In the genomic region with DNA sequence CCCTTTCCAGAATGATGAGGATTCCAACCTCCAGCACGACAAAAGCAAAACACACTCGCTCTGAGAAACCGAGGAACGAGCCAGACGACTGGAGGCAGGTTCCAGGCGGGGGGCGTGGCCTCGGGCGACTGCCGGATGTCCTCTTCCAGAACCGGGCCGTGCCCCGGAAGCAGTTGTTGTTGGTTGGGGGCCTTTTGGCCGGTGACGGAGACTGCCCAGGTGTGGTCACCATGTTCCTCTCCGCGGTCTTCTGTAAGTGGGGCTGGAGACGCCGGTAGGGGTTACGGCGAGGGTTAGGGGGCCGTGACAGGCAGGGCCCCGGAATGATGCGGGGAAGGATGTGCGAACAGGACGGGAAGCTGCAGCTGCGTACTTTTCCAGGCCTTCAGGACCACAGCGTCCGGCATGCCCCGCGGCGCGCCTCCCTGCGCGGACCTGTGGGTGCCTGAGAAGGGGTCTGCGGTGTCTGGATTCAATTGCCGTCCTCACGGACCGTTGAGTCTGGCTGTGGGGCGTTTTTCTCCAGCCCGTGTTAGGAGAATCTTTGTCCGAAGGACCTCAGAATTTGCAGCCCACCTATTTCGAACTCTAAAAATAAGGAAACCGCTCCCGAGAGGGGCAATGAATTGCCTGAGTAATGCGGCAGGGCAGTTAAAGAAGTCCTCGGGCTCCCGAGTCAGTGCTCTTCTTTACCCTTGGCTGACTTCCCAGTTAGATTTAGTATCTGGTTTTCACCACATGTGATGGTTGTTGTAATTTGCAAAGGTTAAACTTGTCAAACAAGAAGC, we compare ENCODE assay signal across 1 cellular context.
TF ChIP-seq lines count a peak whose summit lies in the region.

A gene (plus strand): TSS at position 172 of the 788 bp plus-strand sequence. CDS start 59 bp downstream, at position 231.

TF ChIP-seq in WTC11, 78 proteins besides CTCF, POLR2A, EP300 and RAD21 (continued from another document):
- TF ChIP-seq, protein P1, sequence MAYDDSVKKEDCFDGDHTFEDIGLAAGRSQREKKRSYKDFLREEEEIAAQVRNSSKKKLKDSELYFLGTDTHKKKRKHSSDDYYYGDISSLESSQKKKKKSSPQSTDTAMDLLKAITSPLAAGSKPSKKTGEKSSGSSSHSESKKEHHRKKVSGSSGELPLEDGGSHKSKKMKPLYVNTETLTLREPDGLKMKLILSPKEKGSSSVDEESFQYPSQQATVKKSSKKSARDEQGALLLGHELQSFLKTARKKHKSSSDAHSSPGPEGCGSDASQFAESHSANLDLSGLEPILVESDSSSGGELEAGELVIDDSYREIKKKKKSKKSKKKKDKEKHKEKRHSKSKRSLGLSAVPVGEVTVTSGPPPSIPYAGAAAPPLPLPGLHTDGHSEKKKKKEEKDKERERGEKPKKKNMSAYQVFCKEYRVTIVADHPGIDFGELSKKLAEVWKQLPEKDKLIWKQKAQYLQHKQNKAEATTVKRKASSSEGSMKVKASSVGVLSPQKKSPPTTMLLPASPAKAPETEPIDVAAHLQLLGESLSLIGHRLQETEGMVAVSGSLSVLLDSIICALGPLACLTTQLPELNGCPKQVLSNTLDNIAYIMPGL (CRISPR knock-in tag; IDR thresholded peaks at IDR 0.05), result peak; percentile 66; the same call in 1 of the 2 replicates
- TF ChIP-seq MYBL2 (CRISPR knock-in tag; IDR thresholded peaks at IDR 0.05) (0 out of 2 replicates have a peak, but pooled peaks have one; percentile 77), SP1 (CRISPR knock-in tag; conservative IDR thresholded peaks at IDR 0.05) (peak; percentile 77), NFE2L1 (CRISPR knock-in tag; IDR thresholded peaks at IDR 0.05) (no peak), RELA (CRISPR knock-in tag; IDR thresholded peaks at IDR 0.05; ENCODE audit: borderline replicate concordance) (peak; percentile 79; the same call in 1 of the 2 replicates), NR2C2 (CRISPR knock-in tag; IDR thresholded peaks at IDR 0.05) (peak; percentile 97), GABPB1 (CRISPR knock-in tag; IDR thresholded peaks at IDR 0.05) (peak; percentile 80), ESRRA (CRISPR knock-in tag; IDR thresholded peaks at IDR 0.05; ENCODE audit: borderline replicate concordance) (peak; percentile 67; the same call in 1 of the 2 replicates), SMAD3 (CRISPR knock-in tag; IDR thresholded peaks at IDR 0.05; ENCODE audit: borderline replicate concordance) (0 out of 2 replicates have a peak, but pooled peaks have one; percentile 12), FOXK1 (CRISPR knock-in tag; IDR thresholded peaks at IDR 0.05) (peak; percentile 77; the same call in 1 of the 2 replicates)
- TF ChIP-seq, protein P2, sequence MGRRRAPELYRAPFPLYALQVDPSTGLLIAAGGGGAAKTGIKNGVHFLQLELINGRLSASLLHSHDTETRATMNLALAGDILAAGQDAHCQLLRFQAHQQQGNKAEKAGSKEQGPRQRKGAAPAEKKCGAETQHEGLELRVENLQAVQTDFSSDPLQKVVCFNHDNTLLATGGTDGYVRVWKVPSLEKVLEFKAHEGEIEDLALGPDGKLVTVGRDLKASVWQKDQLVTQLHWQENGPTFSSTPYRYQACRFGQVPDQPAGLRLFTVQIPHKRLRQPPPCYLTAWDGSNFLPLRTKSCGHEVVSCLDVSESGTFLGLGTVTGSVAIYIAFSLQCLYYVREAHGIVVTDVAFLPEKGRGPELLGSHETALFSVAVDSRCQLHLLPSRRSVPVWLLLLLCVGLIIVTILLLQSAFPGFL (CRISPR knock-in tag; IDR thresholded peaks at IDR 0.05; ENCODE audit: borderline replicate concordance), result peak; percentile 55; the same call in 1 of the 2 replicates
- TF ChIP-seq, protein P3, sequence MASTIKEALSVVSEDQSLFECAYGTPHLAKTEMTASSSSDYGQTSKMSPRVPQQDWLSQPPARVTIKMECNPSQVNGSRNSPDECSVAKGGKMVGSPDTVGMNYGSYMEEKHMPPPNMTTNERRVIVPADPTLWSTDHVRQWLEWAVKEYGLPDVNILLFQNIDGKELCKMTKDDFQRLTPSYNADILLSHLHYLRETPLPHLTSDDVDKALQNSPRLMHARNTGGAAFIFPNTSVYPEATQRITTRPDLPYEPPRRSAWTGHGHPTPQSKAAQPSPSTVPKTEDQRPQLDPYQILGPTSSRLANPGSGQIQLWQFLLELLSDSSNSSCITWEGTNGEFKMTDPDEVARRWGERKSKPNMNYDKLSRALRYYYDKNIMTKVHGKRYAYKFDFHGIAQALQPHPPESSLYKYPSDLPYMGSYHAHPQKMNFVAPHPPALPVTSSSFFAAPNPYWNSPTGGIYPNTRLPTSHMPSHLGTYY (CRISPR knock-in tag; IDR thresholded peaks at IDR 0.05), result 0 out of 2 replicates have a peak, but pooled peaks have one; percentile 58
- TF ChIP-seq, protein P4, sequence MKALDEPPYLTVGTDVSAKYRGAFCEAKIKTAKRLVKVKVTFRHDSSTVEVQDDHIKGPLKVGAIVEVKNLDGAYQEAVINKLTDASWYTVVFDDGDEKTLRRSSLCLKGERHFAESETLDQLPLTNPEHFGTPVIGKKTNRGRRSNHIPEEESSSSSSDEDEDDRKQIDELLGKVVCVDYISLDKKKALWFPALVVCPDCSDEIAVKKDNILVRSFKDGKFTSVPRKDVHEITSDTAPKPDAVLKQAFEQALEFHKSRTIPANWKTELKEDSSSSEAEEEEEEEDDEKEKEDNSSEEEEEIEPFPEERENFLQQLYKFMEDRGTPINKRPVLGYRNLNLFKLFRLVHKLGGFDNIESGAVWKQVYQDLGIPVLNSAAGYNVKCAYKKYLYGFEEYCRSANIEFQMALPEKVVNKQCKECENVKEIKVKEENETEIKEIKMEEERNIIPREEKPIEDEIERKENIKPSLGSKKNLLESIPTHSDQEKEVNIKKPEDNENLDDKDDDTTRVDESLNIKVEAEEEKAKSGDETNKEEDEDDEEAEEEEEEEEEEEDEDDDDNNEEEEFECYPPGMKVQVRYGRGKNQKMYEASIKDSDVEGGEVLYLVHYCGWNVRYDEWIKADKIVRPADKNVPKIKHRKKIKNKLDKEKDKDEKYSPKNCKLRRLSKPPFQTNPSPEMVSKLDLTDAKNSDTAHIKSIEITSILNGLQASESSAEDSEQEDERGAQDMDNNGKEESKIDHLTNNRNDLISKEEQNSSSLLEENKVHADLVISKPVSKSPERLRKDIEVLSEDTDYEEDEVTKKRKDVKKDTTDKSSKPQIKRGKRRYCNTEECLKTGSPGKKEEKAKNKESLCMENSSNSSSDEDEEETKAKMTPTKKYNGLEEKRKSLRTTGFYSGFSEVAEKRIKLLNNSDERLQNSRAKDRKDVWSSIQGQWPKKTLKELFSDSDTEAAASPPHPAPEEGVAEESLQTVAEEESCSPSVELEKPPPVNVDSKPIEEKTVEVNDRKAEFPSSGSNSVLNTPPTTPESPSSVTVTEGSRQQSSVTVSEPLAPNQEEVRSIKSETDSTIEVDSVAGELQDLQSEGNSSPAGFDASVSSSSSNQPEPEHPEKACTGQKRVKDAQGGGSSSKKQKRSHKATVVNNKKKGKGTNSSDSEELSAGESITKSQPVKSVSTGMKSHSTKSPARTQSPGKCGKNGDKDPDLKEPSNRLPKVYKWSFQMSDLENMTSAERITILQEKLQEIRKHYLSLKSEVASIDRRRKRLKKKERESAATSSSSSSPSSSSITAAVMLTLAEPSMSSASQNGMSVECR (CRISPR knock-in tag; IDR thresholded peaks at IDR 0.05; ENCODE audit: borderline replicate concordance), result peak; percentile 69; the same call in 1 of the 2 replicates
- TF ChIP-seq, protein P5, sequence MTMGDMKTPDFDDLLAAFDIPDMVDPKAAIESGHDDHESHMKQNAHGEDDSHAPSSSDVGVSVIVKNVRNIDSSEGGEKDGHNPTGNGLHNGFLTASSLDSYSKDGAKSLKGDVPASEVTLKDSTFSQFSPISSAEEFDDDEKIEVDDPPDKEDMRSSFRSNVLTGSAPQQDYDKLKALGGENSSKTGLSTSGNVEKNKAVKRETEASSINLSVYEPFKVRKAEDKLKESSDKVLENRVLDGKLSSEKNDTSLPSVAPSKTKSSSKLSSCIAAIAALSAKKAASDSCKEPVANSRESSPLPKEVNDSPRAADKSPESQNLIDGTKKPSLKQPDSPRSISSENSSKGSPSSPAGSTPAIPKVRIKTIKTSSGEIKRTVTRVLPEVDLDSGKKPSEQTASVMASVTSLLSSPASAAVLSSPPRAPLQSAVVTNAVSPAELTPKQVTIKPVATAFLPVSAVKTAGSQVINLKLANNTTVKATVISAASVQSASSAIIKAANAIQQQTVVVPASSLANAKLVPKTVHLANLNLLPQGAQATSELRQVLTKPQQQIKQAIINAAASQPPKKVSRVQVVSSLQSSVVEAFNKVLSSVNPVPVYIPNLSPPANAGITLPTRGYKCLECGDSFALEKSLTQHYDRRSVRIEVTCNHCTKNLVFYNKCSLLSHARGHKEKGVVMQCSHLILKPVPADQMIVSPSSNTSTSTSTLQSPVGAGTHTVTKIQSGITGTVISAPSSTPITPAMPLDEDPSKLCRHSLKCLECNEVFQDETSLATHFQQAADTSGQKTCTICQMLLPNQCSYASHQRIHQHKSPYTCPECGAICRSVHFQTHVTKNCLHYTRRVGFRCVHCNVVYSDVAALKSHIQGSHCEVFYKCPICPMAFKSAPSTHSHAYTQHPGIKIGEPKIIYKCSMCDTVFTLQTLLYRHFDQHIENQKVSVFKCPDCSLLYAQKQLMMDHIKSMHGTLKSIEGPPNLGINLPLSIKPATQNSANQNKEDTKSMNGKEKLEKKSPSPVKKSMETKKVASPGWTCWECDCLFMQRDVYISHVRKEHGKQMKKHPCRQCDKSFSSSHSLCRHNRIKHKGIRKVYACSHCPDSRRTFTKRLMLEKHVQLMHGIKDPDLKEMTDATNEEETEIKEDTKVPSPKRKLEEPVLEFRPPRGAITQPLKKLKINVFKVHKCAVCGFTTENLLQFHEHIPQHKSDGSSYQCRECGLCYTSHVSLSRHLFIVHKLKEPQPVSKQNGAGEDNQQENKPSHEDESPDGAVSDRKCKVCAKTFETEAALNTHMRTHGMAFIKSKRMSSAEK (CRISPR knock-in tag; IDR thresholded peaks at IDR 0.05; ENCODE audit: borderline replicate concordance), result 0 out of 2 replicates have a peak, but pooled peaks have one; percentile 60
- TF ChIP-seq, protein P6, sequence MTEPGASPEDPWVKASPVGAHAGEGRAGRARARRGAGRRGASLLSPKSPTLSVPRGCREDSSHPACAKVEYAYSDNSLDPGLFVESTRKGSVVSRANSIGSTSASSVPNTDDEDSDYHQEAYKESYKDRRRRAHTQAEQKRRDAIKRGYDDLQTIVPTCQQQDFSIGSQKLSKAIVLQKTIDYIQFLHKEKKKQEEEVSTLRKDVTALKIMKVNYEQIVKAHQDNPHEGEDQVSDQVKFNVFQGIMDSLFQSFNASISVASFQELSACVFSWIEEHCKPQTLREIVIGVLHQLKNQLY (CRISPR knock-in tag; IDR thresholded peaks at IDR 0.05), result 0 out of 2 replicates have a peak, but pooled peaks have one; percentile 46
- TF ChIP-seq, protein P7, sequence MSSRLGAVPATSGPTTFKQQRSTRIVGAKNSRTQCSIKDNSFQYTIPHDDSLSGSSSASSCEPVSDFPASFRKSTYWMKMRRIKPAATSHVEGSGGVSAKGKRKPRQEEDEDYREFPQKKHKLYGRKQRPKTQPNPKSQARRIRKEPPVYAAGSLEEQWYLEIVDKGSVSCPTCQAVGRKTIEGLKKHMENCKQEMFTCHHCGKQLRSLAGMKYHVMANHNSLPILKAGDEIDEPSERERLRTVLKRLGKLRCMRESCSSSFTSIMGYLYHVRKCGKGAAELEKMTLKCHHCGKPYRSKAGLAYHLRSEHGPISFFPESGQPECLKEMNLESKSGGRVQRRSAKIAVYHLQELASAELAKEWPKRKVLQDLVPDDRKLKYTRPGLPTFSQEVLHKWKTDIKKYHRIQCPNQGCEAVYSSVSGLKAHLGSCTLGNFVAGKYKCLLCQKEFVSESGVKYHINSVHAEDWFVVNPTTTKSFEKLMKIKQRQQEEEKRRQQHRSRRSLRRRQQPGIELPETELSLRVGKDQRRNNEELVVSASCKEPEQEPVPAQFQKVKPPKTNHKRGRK (CRISPR knock-in tag; IDR thresholded peaks at IDR 0.05; ENCODE audit: borderline replicate concordance), result no peak
- TF ChIP-seq, protein P8, sequence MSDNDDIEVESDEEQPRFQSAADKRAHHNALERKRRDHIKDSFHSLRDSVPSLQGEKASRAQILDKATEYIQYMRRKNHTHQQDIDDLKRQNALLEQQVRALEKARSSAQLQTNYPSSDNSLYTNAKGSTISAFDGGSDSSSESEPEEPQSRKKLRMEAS (CRISPR knock-in tag; IDR thresholded peaks at IDR 0.05), result peak; percentile 82
- TF ChIP-seq, protein P9, sequence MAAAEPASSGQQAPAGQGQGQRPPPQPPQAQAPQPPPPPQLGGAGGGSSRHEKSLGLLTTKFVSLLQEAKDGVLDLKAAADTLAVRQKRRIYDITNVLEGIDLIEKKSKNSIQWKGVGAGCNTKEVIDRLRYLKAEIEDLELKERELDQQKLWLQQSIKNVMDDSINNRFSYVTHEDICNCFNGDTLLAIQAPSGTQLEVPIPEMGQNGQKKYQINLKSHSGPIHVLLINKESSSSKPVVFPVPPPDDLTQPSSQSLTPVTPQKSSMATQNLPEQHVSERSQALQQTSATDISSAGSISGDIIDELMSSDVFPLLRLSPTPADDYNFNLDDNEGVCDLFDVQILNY (CRISPR knock-in tag; IDR thresholded peaks at IDR 0.05), result peak; percentile 68; the same call in 1 of the 2 replicates
